In the genomic region with DNA sequence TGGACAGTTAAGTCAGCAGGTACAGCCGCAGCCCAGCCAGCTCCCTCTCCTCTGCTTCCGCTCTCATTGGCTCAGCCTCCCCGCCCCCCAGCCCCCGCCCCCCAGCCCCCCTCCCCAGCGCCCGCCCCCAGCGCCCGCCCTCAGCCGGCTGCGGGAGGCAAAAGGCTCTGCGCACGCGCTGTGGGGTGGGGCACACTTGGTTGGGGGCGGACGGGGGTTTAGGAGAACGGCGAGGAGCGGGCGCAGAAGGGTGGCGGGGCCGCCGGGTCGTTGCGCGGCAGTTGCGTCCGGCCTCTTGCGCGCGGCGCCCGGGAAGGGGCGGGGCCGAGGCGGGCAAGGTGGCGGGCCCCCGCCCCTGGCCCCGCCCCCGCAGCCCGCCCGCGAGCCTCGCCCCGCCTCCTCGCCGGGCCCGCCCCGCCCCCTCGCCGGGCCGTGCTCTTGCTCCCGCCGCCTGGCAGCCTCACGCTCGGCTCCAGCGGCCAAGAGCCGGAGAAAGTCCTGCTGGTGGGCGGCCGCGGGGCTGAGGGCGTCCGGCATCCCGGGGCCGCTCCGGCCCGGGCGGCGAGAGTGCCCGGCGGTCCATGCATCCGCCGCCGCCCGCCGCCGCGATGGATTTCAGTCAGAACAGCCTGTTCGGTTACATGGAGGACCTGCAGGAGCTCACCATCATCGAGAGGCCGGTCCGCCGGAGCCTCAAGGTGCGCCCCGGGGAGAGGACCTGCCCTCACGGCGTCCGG, we compare ENCODE assay signal across 1 cellular context.
TF ChIP-seq lines count a peak whose summit lies in the region.

A gene with protein sequence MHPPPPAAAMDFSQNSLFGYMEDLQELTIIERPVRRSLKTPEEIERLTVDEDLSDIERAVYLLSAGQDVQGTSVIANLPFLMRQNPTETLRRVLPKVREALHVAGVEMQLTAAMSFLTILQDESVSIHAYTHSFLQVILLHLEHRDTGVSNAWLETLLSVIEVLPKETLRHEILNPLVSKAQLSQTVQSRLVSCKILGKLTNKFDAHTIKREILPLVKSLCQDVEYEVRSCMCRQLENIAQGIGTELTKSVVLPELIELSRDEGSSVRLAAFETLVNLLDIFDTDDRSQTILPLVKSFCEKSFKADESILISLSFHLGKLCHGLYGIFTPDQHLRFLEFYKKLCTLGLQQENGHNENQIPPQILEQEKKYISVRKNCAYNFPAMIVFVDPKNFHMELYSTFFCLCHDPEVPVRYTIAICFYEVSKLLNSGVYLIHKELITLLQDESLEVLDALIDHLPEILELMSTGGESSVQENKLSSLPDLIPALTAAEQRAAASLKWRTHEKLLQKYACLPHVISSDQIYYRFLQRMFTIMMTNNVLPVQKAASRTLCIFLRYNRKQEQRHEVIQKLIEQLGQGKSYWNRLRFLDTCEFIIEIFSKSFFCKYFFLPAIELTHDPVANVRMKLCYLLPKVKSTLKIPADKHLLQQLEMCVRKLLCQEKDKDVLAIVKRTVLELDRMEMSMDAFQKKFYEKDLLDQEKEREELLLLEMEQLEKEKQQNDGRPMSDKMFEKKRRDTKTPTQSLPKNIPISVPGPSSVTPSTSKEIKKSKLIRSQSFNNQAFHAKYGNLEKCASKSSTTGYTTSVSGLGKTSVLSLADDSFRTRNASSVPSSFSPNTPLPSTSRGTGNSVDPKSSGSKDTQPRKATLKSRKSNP (plus strand): TSS at position 438 of the 737 bp plus-strand sequence. CDS start 144 bp downstream, at position 582.

TF ChIP-seq in IMR-90, 13 proteins besides CTCF, POLR2A, EP300 and RAD21:
- no peak for TF ChIP-seq FOS (IDR thresholded peaks at IDR 0.05; ENCODE audit: low read depth, low read length)
- TF ChIP-seq, protein P1, sequence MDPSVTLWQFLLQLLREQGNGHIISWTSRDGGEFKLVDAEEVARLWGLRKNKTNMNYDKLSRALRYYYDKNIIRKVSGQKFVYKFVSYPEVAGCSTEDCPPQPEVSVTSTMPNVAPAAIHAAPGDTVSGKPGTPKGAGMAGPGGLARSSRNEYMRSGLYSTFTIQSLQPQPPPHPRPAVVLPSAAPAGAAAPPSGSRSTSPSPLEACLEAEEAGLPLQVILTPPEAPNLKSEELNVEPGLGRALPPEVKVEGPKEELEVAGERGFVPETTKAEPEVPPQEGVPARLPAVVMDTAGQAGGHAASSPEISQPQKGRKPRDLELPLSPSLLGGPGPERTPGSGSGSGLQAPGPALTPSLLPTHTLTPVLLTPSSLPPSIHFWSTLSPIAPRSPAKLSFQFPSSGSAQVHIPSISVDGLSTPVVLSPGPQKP (IDR thresholded peaks at IDR 0.05; ENCODE audit: borderline replicate concordance, low read depth, low read length): no peak
- no peak for TF ChIP-seq NFE2L2 (IDR thresholded peaks at IDR 0.05; ENCODE audit: low read depth, low read length)
- no peak for TF ChIP-seq RFX5 (IDR thresholded peaks at IDR 0.05; ENCODE audit: low read depth, low read length)
- no peak for TF ChIP-seq CHD1 (IDR thresholded peaks at IDR 0.05; ENCODE audit: low read depth, low read length)
TF ChIP-seq in IMR-90: peak in this region for 0.
